ENCODE assay signal across 13 cellular contexts in the genomic region with DNA sequence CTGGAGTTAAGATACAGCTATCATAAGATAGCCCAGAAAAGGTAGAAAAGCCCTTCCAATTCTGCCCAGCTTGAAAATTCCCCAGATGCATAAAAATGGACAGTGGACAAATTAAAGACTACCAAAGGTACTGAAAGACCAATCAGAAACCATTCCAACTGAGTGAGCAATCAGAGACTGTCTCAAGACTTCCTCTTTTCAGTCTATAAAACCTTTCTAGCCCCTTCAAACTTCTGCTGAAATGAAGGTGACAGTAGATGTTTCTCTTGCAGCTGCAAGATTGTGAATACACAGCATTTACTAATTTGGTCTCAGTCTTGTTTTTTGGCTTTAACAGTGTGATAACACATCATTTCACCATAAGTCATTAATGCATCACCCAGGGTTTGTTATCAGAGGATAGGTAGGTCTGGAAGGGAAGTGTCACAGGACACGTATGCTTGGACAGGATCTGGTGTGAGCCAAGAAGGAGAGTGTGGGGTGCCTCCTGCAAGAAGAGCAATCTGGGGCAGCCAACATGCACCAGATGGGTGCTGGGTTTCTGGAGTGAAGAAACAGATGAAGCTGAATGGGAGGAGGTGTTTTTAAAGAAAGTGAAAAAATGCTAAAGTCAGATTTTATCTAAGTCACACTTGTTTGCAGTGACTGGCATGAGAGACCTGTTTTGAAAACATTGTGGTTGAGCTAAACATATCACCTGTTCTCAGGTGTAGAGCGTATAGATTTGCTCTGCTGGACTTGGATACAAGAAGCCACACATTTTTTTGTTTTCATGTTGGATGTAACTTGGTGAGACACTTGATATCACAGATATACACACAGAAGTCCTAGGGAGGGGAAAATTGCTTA.
"Had no signal": no experiment of that assay in that cellular context is flagged by ENCODE, and none has a peak within 500 bp of the region (broad histone marks: within the 10 kb centered on the region; RNA-seq: fewer than 3 reads in every experiment).

No MANE protein-coding gene starts in this region.

- H3K9me3 Mint-ChIP-seq: nephron progenitor cell; stimulated activated memory B cell treated with anti-CD40 and anti-IgM and Interleukin-4, amounts not matched to agents 10 μg/mL and 1 μg/mL and 100 μg/mL, for 72 hours had no signal

- H3K27me3 Mint-ChIP-seq: naive B cell had no signal

- DNase-seq: effector memory CD4-positive, alpha-beta T cell; heart left ventricle; hippocampal formation; kidney glomerular epithelial cell; mesendoderm; naive B cell; nephron progenitor cell; right lobe of liver; stimulated activated CD4-positive, alpha-beta T cell treated with anti-CD3 and anti-CD28 coated beads, Interleukin-4, amount 100 ng/mL, for 1 hour; stomach; substantia nigra; trophoblast cell had no signal

- H3K4me3 Mint-ChIP-seq: naive B cell; nephron progenitor cell; stimulated activated memory B cell treated with anti-CD40 and anti-IgM and Interleukin-4, amounts not matched to agents 10 μg/mL and 1 μg/mL and 100 μg/mL, for 72 hours had no signal

- H3K36me3 Mint-ChIP-seq: naive B cell; stimulated activated memory B cell treated with anti-CD40 and anti-IgM and Interleukin-4, amounts not matched to agents 10 μg/mL and 1 μg/mL and 100 μg/mL, for 72 hours had no signal

- H3K27ac Mint-ChIP-seq: nephron progenitor cell; stimulated activated memory B cell treated with anti-CD40 and anti-IgM and Interleukin-4, amounts not matched to agents 10 μg/mL and 1 μg/mL and 100 μg/mL, for 72 hours had no signal

- H3K4me1 Mint-ChIP-seq: naive B cell; nephron progenitor cell; stimulated activated memory B cell treated with anti-CD40 and anti-IgM and Interleukin-4, amounts not matched to agents 10 μg/mL and 1 μg/mL and 100 μg/mL, for 72 hours had no signal
